ENCODE assay signal across 8 cellular contexts in the genomic region with DNA sequence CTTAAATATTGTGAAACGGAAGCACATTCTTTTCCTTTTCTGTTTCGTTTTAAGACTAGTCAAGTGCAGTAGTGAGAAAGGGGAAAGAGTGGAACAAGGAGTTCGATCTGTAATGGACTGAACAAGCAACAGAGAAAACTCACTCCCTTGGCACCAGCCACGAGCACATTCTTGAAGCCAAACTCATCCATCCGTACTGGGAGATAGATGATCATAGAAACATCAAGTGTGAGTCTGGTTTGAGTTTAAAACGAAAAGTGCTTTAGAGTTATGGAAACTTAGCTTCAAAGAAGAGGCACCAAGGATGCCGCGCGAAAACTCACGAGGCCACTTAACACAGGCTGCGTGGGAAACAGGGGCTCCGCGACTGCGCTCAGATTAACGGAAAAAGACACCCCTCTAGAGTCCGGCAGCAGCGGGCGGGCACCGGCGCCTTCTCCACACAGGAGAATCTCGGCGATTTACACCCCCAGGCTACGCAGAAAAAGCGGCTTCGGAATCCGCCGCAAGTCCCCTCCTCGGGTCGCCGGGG. TPM values are rescaled to one million over a fixed set of nuclear protein-coding genes. Genes with fewer than 3 reads are reported as not detected.
DNase-seq lines count a peak whose midpoint lies in the region; ATAC-seq and TF ChIP-seq lines count a peak whose summit lies in the region.

No MANE protein-coding gene starts in this region.

- BruUV-seq in Caco-2 (replicated peaks; lab: Mats Ljungman, UMichigan) = no TSS peak

- peak in 1 of 2 experiments; percentile 58 for DNase-seq in Caco-2
- DNase-seq in GM23338 (ENCODE audit: low spot score) = peak; percentile 49
- DNase-seq in RPMI7951 (ENCODE audit: low read depth) = peak; percentile 71
- no peak for DNase-seq in chondrocyte (ENCODE audit: low spot score)
- peak; percentile 64 for DNase-seq in left kidney (ENCODE audit: low read depth, low spot score)
- peak; percentile 2 to 29 for DNase-seq in stimulated activated CD8-positive, alpha-beta memory T cell treated with anti-CD3 and anti-CD28 coated beads, Interleukin-7, amount 100 ng/mL, for 4 hours (ENCODE audit: low read depth in 2 of 2)
- DNase-seq in D341Med (ENCODE audit: low spot score) = no peak

- H3K4me1 Mint-ChIP-seq in Caco-2 (ENCODE audit: low read depth, unreplicated experiment) (peaks cover 8% of the 10 kb centered on the region), GM23338 (peaks cover 8% of the 10 kb centered on the region; the same call in 2 of the 3 replicates), chondrocyte (ENCODE audit: low read depth) (peaks cover 12% of the 10 kb centered on the region)

- no peaks in the 10 kb centered on the region for H4K20me1 ChIP-seq in GM23338 (replicated peaks; ENCODE audit: insufficient read depth)

- intact Hi-C loops in Caco-2 (cut with micrococcal nuclease; ENCODE audit: unreplicated experiment) = no loop called here

- peaks cover 10% of the 10 kb centered on the region; the same call in 1 of the 2 replicates for H3K4me1 ChIP-seq in Caco-2
- H3K4me1 ChIP-seq in GM23338 (ENCODE audit: insufficient read depth) = 0 out of 2 replicates have a peak, but pooled peaks cover 5% of the 10 kb centered on the region

- H3K4me3 ChIP-seq in Caco-2 (ENCODE audit: low read depth, low read length) (peak overlapping the region; percentile 67), GM23338 (peak overlapping the region; percentile 52)

- peak; percentile 15 for ATAC-seq in GM23338
- ATAC-seq in GM21526 (IDR thresholded peaks at IDR 0.05; ENCODE audit: low FRiP score, unreplicated experiment) = no peak

- no peak for TF ChIP-seq CTCF in Caco-2 (IDR thresholded peaks at IDR 0.05; ENCODE audit: insufficient read depth in 1 of 2, low read depth in 1 of 2, low read length in 1 of 2, severe bottlenecking in 1 of 2, unreplicated experiment in 1 of 2)
- no peak for TF ChIP-seq CTCF in GM23338 (conservative IDR thresholded peaks at IDR 0.05; ENCODE audit: low read depth in 2 of 2)
- TF ChIP-seq CTCF in chondrocyte (IDR thresholded peaks at IDR 0.05) = no peak

- H3K27me3 Mint-ChIP-seq in Caco-2 (ENCODE audit: insufficient read depth, unreplicated experiment) (no peaks in the 10 kb centered on the region), GM23338 (ENCODE audit: insufficient read depth, low read depth, poor library complexity) (peaks cover 22% of the 10 kb centered on the region), chondrocyte (ENCODE audit: low read depth) (no peaks in the 10 kb centered on the region)

- H3K36me3 Mint-ChIP-seq in Caco-2 (ENCODE audit: insufficient read depth, unreplicated experiment) (peaks cover 31% of the 10 kb centered on the region), GM23338 (ENCODE audit: low read depth) (no peaks in the 10 kb centered on the region), chondrocyte (ENCODE audit: low read depth) (no peaks in the 10 kb centered on the region)

- H3K4me3 Mint-ChIP-seq in Caco-2 (ENCODE audit: unreplicated experiment) (peak overlapping the region; percentile 77), GM23338 (peak overlapping the region; percentile 78), chondrocyte (ENCODE audit: unreplicated experiment) (peak overlapping the region; percentile 85)

- no peaks in the 10 kb centered on the region for H3K9me3 Mint-ChIP-seq in Caco-2 (ENCODE audit: unreplicated experiment)
- peaks cover 2% of the 10 kb centered on the region; the same call in 2 of the 3 replicates for H3K9me3 Mint-ChIP-seq in GM23338
- no peaks in the 10 kb centered on the region for H3K9me3 Mint-ChIP-seq in chondrocyte (ENCODE audit: low read depth)

- H3K4me2 ChIP-seq in GM23338 = peak overlapping the region; percentile 84

- H2AFZ ChIP-seq in GM23338 = peak overlapping the region; percentile 76; the same call in 1 of the 2 replicates

- POLR2A ChIA-PET in Caco-2 (lab: Charles Lee) = no interaction called here

- peak overlapping the region; percentile 59 for H3K27ac Mint-ChIP-seq in Caco-2 (ENCODE audit: unreplicated experiment)
- no peak overlapping the region for H3K27ac Mint-ChIP-seq in GM23338
- H3K27ac Mint-ChIP-seq in chondrocyte (ENCODE audit: unreplicated experiment) = peak overlapping the region; percentile 96

- CTCF ChIA-PET in Caco-2 (lab: Charles Lee) = interaction anchor here (0.6 kb wide), 1 partner anchor 38 kb away, joined by 3 read pairs; the partner anchor contains the start of gene TMEM129

- H3K27ac ChIP-seq in GM23338 (ENCODE audit: low read depth) = no peak overlapping the region

- H3K79me2 ChIP-seq in GM23338 (replicated peaks; ENCODE audit: insufficient read depth) = no peaks in the 10 kb centered on the region

- peaks cover 12% of the 10 kb centered on the region for H3F3A ChIP-seq in GM23338 (replicated peaks; ENCODE audit: low read depth)

- H3K36me3 ChIP-seq in Caco-2 (ENCODE audit: control insufficient read depth, insufficient read depth, low read length) (no peaks in the 10 kb centered on the region), GM23338 (ENCODE audit: insufficient read depth) (no peaks in the 10 kb centered on the region)

- no peaks in the 10 kb centered on the region for H3K9me3 ChIP-seq in Caco-2

- no peaks in the 10 kb centered on the region for H3K9me2 ChIP-seq in GM23338 (ENCODE audit: insufficient read depth)

- H3K27me3 ChIP-seq in Caco-2 (replicated peaks; ENCODE audit: control insufficient read depth, insufficient read depth, low read length) = no peaks in the 10 kb centered on the region
- peaks cover 22% of the 10 kb centered on the region for H3K27me3 ChIP-seq in GM23338 (ENCODE audit: insufficient read depth)

TF ChIP-seq in GM23338, 12 proteins besides CTCF, POLR2A, EP300 and RAD21:
- peak; percentile 48 for TF ChIP-seq EZH2 (IDR thresholded peaks at IDR 0.05; ENCODE audit: low read depth, unreplicated experiment)
- no peak for TF ChIP-seq EZH2phosphoT487 (IDR thresholded peaks at IDR 0.05; ENCODE audit: unreplicated experiment)

RNA-seq across cellular contexts. Expression of gene FAM53A, which starts 0.7 kb away (rescaled TPM):
- 4.1 and 5.2 TPM in 2 replicates for total RNA-seq in Caco-2 (2022)
- total RNA-seq in GM23338 (2014; rRNA removed; shearing (Covaris generic)) = 1.6 and 3.1 TPM in 2 replicates
- 1.1 and 1.4 TPM in 2 replicates for polyA plus RNA-seq in GM23338 (2016; fragmentation: Nextera tagmentation; extraction: Ambion mirVana)
- total RNA-seq in RPMI7951 (2014; rRNA removed; shearing (Covaris generic)) = 0.78 and 1.1 TPM in 2 replicates
- 6.9 to 8.0 TPM (median 7.3 TPM) in 3 replicates for total RNA-seq in chondrocyte

RNA-seq across cellular contexts. Expression of gene SLBP, which starts 28.7 kb away (rescaled TPM):
- 113 and 116 TPM in 2 replicates for total RNA-seq in Caco-2 (2022)
- 54.4 and 68.3 TPM in 2 replicates for total RNA-seq in GM23338 (2014; rRNA removed; shearing (Covaris generic))
- polyA plus RNA-seq in GM23338 (2016; fragmentation: Nextera tagmentation; extraction: Ambion mirVana) = 58.6 and 62.5 TPM in 2 replicates
- total RNA-seq in RPMI7951 (2014; rRNA removed; shearing (Covaris generic)) = 93.0 and 96.8 TPM in 2 replicates
- 47.0 to 48.7 TPM (median 47.5 TPM) in 3 replicates for total RNA-seq in chondrocyte

RNA-seq across cellular contexts. Expression of gene TMEM129, which starts 37.7 kb away (rescaled TPM):
- total RNA-seq in Caco-2 (2022) = 36.5 and 39.0 TPM in 2 replicates
- 45.1 and 64.4 TPM in 2 replicates for total RNA-seq in GM23338 (2014; rRNA removed; shearing (Covaris generic))
- polyA plus RNA-seq in GM23338 (2016; fragmentation: Nextera tagmentation; extraction: Ambion mirVana) = 16.2 and 16.4 TPM in 2 replicates
- 8.2 and 17.5 TPM in 2 replicates for total RNA-seq in RPMI7951 (2014; rRNA removed; shearing (Covaris generic))
- total RNA-seq in chondrocyte = 37.0 to 56.2 TPM (median 43.0 TPM) in 3 replicates

RNA-seq across cellular contexts. Expression of gene TACC3, which starts 37.9 kb away (rescaled TPM):
- 104 and 106 TPM in 2 replicates for total RNA-seq in Caco-2 (2022)
- total RNA-seq in GM23338 (2014; rRNA removed; shearing (Covaris generic)) = 120 and 136 TPM in 2 replicates
- polyA plus RNA-seq in GM23338 (2016; fragmentation: Nextera tagmentation; extraction: Ambion mirVana) = 120 and 129 TPM in 2 replicates
- 23.9 and 25.3 TPM in 2 replicates for total RNA-seq in RPMI7951 (2014; rRNA removed; shearing (Covaris generic))
- 15.9 to 20.9 TPM (median 19.3 TPM) in 3 replicates for total RNA-seq in chondrocyte

Comparison
In these comparisons a context has a peak if more than half of its experiments do, and no peak if none do; other contexts are left out.
1. DNase-seq: peak in GM23338 (single experiment), RPMI7951 (single experiment), left kidney (single experiment) and stimulated activated CD8-positive, alpha-beta memory T cell treated with anti-CD3 and anti-CD28 coated beads, Interleukin-7, amount 100 ng/mL, for 4 hours (2 of 2); none in chondrocyte (single experiment) and D341Med (single experiment).
2. Peak in every context shown above with its lines, with median percentiles within 50 percentile points of each other: H3K4me3 Mint-ChIP-seq.